Comparison of ENCODE assay signal across 11 cellular contexts in genomic region chr10:97517778-97518561, GRCh38. TPM values are rescaled to one million over a fixed set of nuclear protein-coding genes. Genes with fewer than 3 reads are reported as not detected.
DNase-seq lines count a peak whose midpoint lies in the region; ATAC-seq and TF ChIP-seq lines count a peak whose summit lies in the region.
"Had no signal": no experiment of that assay in that cellular context is flagged by ENCODE, and none has a peak within 500 bp of the region (broad histone marks: within the 10 kb centered on the region; RNA-seq: fewer than 3 reads in every experiment).

No MANE protein-coding gene starts in this region.

- no peaks in the 10 kb centered on the region for H3K36me3 Mint-ChIP-seq in activated CD4-positive, alpha-beta memory T cell treated with anti-CD3 and anti-CD28 coated beads for 36 hours

- POLR2A ChIA-PET in RWPE1 (lab: Yijun Ruan, JAX; ENCODE audit: low non-redundant PET) = no interaction called here
- POLR2A ChIA-PET in activated CD4-positive, alpha-beta memory T cell treated with anti-CD3 and anti-CD28 coated beads for 36 hours (lab: Charles Lee) = no interaction called here

- peaks cover 0 to 33% (median 17%) of the 10 kb centered on the region in 3 donors for H3K4me1 ChIP-seq in gastroesophageal sphincter
- peaks cover 28% of the 10 kb centered on the region for H3K4me1 ChIP-seq in testis
- H3K4me1 ChIP-seq: prostate gland had no signal

- peaks cover 7% of the 10 kb centered on the region for H3K27me3 Mint-ChIP-seq in activated CD4-positive, alpha-beta memory T cell treated with anti-CD3 and anti-CD28 coated beads for 36 hours

- H3K27me3 ChIP-seq in gastroesophageal sphincter = no peaks in the 10 kb centered on the region
- no peaks in the 10 kb centered on the region for H3K27me3 ChIP-seq in testis

- peak; percentile 43 for ATAC-seq in gastroesophageal sphincter

- H3K36me3 ChIP-seq in gastroesophageal sphincter = no peaks in the 10 kb centered on the region
- H3K36me3 ChIP-seq in testis (ENCODE audit: low read depth, missing control alignments) = no peaks in the 10 kb centered on the region
- H3K36me3 ChIP-seq: prostate gland had no signal

- no peak for TF ChIP-seq CTCF in RWPE1 (conservative IDR thresholded peaks at IDR 0.05; ENCODE audit: low read depth)
- no peak for TF ChIP-seq CTCF in gastroesophageal sphincter (IDR thresholded peaks at IDR 0.05)
- TF ChIP-seq CTCF in GM20000 (IDR thresholded peaks at IDR 0.05; ENCODE audit: extremely low read depth, missing control alignments) = no peak
- no peak for TF ChIP-seq CTCF in testis (IDR thresholded peaks at IDR 0.05)

- TF ChIP-seq EP300 in gastroesophageal sphincter (IDR thresholded peaks at IDR 0.05) = no peak

- H3K9me3 ChIP-seq in gastroesophageal sphincter (no peaks in the 10 kb centered on the region), testis (no peaks in the 10 kb centered on the region)
- H3K9me3 ChIP-seq: prostate gland had no signal

- H3K27ac ChIP-seq in RWPE1 (peak overlapping the region; percentile 80), gastroesophageal sphincter (peak overlapping the region in 3 of 4 donors; percentile 16 to 62 (median 16)), testis (peak overlapping the region in 1 of 2 donors; percentile 25)
- H3K27ac ChIP-seq: prostate gland had no signal

- H3K9me3 Mint-ChIP-seq in activated CD4-positive, alpha-beta memory T cell treated with anti-CD3 and anti-CD28 coated beads for 36 hours = no peaks in the 10 kb centered on the region
- H3K9me3 Mint-ChIP-seq: central memory CD8-positive, alpha-beta T cell had no signal

- no peak overlapping the region for H3K27ac Mint-ChIP-seq in activated CD4-positive, alpha-beta memory T cell treated with anti-CD3 and anti-CD28 coated beads for 36 hours

- H3K4me1 Mint-ChIP-seq in activated CD4-positive, alpha-beta memory T cell treated with anti-CD3 and anti-CD28 coated beads for 36 hours (ENCODE audit: low read depth) = no peaks in the 10 kb centered on the region

- H3K4me3 Mint-ChIP-seq in activated CD4-positive, alpha-beta memory T cell treated with anti-CD3 and anti-CD28 coated beads for 36 hours = no peak overlapping the region
- H3K4me3 Mint-ChIP-seq: central memory CD8-positive, alpha-beta T cell had no signal

- DNase-seq in ELF-1 (ENCODE audit: low read depth, low spot score) (peak; percentile 71), RWPE1 (ENCODE audit: low spot score) (peak; percentile 87), renal cortical epithelial cell (ENCODE audit: low read depth) (peak; percentile 47), GM20000 (ENCODE audit: low spot score) (no peak), DMS153 treated with DMSO at 0.1 percent for 48 hours (lab: John Stamatoyannopoulos, UW; ENCODE audit: unreplicated experiment) (no peak), testis (no peak)
- DNase-seq in activated CD4-positive, alpha-beta memory T cell treated with anti-CD3 and anti-CD28 coated beads for 36 hours = no peak
- DNase-seq: T1000 had no signal

- CTCF ChIA-PET in RWPE1 (lab: Yijun Ruan, JAX) = interaction anchor here (0.6 to 1.1 kb wide), 4 partner anchors 13 to 94 kb away, joined by 3 to 4 read pairs (median 4); no protein-coding TSS in a partner anchor
- CTCF ChIA-PET in activated CD4-positive, alpha-beta memory T cell treated with anti-CD3 and anti-CD28 coated beads for 36 hours (lab: Charles Lee) = interaction anchor here (1.3 kb wide), 1 partner anchor 19 kb away, joined by 3 read pairs; no protein-coding TSS in a partner anchor

- intact Hi-C loops in activated CD4-positive, alpha-beta memory T cell treated with anti-CD3 and anti-CD28 coated beads for 36 hours (cut with micrococcal nuclease) = no loop called here
- intact Hi-C loops in testis (cut with DNase I; ENCODE audit: low total_unique reads) = no loop called here

- TF ChIP-seq POLR2A in gastroesophageal sphincter (IDR thresholded peaks at IDR 0.05) (no peak), testis (IDR thresholded peaks at IDR 0.05) (no peak)

- H3K4me3 ChIP-seq in gastroesophageal sphincter (no peak overlapping the region), testis (no peak overlapping the region)
- H3K4me3 ChIP-seq: prostate gland had no signal

- WGBS in gastroesophageal sphincter (ENCODE audit: low coverage in 1 of 2), 2 donors = 50 to 51% methylated on average over 5 to 12 of the region's 13 CpGs
- WGBS in testis, 2 donors = 44 to 50% methylated on average over 13 of the region's 13 CpGs

RNA-seq across cellular contexts. Expression of gene UBTD1, which starts 19.2 kb away (rescaled TPM):
- total RNA-seq in gastroesophageal sphincter = 10 to 100 TPM in 1 of 4 donors, 1 to 10 TPM in 3; 2.9 to 16.2 (median 8.9) TPM
- total RNA-seq in renal cortical epithelial cell = 21.5 and 27.9 TPM in 2 replicates
- total RNA-seq in activated CD4-positive, alpha-beta memory T cell treated with anti-CD3 and anti-CD28 coated beads for 36 hours = 1 to 10 TPM; 1.6 to 2.6 TPM
- 100 to 1,000 TPM; 111 to 143 TPM for total RNA-seq in testis
- 74.1 TPM for polyA plus RNA-seq in testis (ENCODE audit: insufficient read depth, low read depth, low replicate concordance)

RNA-seq across cellular contexts. Expression of gene MMS19, which starts 19.7 kb away (rescaled TPM):
- total RNA-seq in gastroesophageal sphincter (10 to 100 TPM; 44.3 to 75.8 (median 51.8) TPM), renal cortical epithelial cell (67.9 and 95.0 TPM in 2 replicates), testis (100 to 1,000 TPM; 206 to 253 TPM)
- 10 to 100 TPM; 84.7 to 86.8 TPM for total RNA-seq in activated CD4-positive, alpha-beta memory T cell treated with anti-CD3 and anti-CD28 coated beads for 36 hours
- polyA plus RNA-seq in testis (ENCODE audit: insufficient read depth, low read depth, low replicate concordance) = 109 TPM

RNA-seq across cellular contexts. Expression of gene ANKRD2, which starts 54.6 kb away (rescaled TPM):
- under 1 TPM in 1 of 4 donors, not detected in 3; 0.54 TPM for total RNA-seq in gastroesophageal sphincter
- 31.3 and 35.9 TPM in 2 replicates for total RNA-seq in renal cortical epithelial cell
- not detected for total RNA-seq in activated CD4-positive, alpha-beta memory T cell treated with anti-CD3 and anti-CD28 coated beads for 36 hours
- total RNA-seq in testis = 1 to 10 TPM in 1 of 2 donors, under 1 TPM in 1; 0.43 to 1.9 TPM
- polyA plus RNA-seq in testis (ENCODE audit: insufficient read depth, low read depth, low replicate concordance) = 3.5 TPM

Comparison
In these comparisons a context has a peak if more than half of its experiments do, and no peak if none do; other contexts are left out.
1. DNase-seq: peak in ELF-1 (single experiment), RWPE1 (single experiment) and renal cortical epithelial cell (single experiment); none in activated CD4-positive, alpha-beta memory T cell treated with anti-CD3 and anti-CD28 coated beads for 36 hours (single experiment), GM20000 (single experiment), DMS153 treated with DMSO at 0.1 percent for 48 hours (single experiment) and testis (single experiment).
2. RNA of gene ANKRD2, which starts 54.6 kb away (total RNA-seq): 31.3 to 35.9 TPM in renal cortical epithelial cell; 0.43 to 1.9 TPM in testis, not detected in activated CD4-positive, alpha-beta memory T cell treated with anti-CD3 and anti-CD28 coated beads for 36 hours and 0.54 TPM in gastroesophageal sphincter; every median in the first group is over 10 times any median in the second.